ENCODE assay signal across 8 cellular contexts in genomic region chr7:22481726-22482125, GRCh38. TPM values are rescaled to one million over a fixed set of nuclear protein-coding genes. Genes with fewer than 3 reads are reported as not detected.
DNase-seq lines count a peak whose midpoint lies in the region; ATAC-seq and TF ChIP-seq lines count a peak whose summit lies in the region.

No MANE protein-coding gene starts in this region.

- H3K27ac Mint-ChIP-seq in activated CD4-positive, alpha-beta T cell treated with anti-CD3 and anti-CD28 coated beads, Interleukin-2, amount 10 ng/mL, durations not matched to agents 24 days and 14 days, result no peak overlapping the region
- no peak overlapping the region for H3K27ac Mint-ChIP-seq in T-helper 17 cell

- in situ Hi-C loops in GM13977 (cut with MboI; ENCODE audit: low pct_unique_long_range_greater_than_20kb, low sequenced_read_pairs, unreplicated experiment), result no loop called here

- H3K36me3 ChIP-seq in vagina, result no peaks in the 10 kb centered on the region

- H3K9me3 Mint-ChIP-seq in activated CD4-positive, alpha-beta T cell treated with anti-CD3 and anti-CD28 coated beads, Interleukin-2, amount 10 ng/mL, durations not matched to agents 24 days and 14 days, result no peaks in the 10 kb centered on the region

- ATAC-seq in HG02798 (IDR thresholded peaks at IDR 0.05; ENCODE audit: poor library complexity, unreplicated experiment), result peak; percentile 64
- ATAC-seq in T-helper 17 cell, result peak; percentile 42
- ATAC-seq in GM19023 (IDR thresholded peaks at IDR 0.05; ENCODE audit: unreplicated experiment), result no peak

- intact Hi-C loops in activated CD4-positive, alpha-beta T cell treated with anti-CD3 and anti-CD28 coated beads, Interleukin-2, amount 10 ng/mL, durations not matched to agents 24 days and 14 days (cut with micrococcal nuclease), result no loop called here
- intact Hi-C loops in vagina (cut with DNase I), result no loop called here

- H3K27me3 Mint-ChIP-seq in activated CD4-positive, alpha-beta T cell treated with anti-CD3 and anti-CD28 coated beads, Interleukin-2, amount 10 ng/mL, durations not matched to agents 24 days and 14 days, result peaks cover 4% of the 10 kb centered on the region
- H3K27me3 Mint-ChIP-seq in T-helper 17 cell, result peaks cover 14% of the 10 kb centered on the region

- H3K4me1 Mint-ChIP-seq in activated CD4-positive, alpha-beta T cell treated with anti-CD3 and anti-CD28 coated beads, Interleukin-2, amount 10 ng/mL, durations not matched to agents 24 days and 14 days, result peaks cover 11% of the 10 kb centered on the region
- no peaks in the 10 kb centered on the region for H3K4me1 Mint-ChIP-seq in T-helper 17 cell

- peaks cover 4% of the 10 kb centered on the region for H3K4me1 ChIP-seq in vagina

- TF ChIP-seq POLR2A in vagina (IDR thresholded peaks at IDR 0.05), result no peak

- H3K4me3 Mint-ChIP-seq in activated CD4-positive, alpha-beta T cell treated with anti-CD3 and anti-CD28 coated beads, Interleukin-2, amount 10 ng/mL, durations not matched to agents 24 days and 14 days, result peak overlapping the region; percentile 17
- no peak overlapping the region for H3K4me3 Mint-ChIP-seq in T-helper 17 cell

- TF ChIP-seq CTCF in retinal pigment epithelial cell (conservative IDR thresholded peaks at IDR 0.05; ENCODE audit: low read depth, low read length) (no peak), GM13977 (IDR thresholded peaks at IDR 0.05; ENCODE audit: extremely low read depth, insufficient read depth, missing control alignments) (no peak), vagina (IDR thresholded peaks at IDR 0.05) (no peak)

- H3K4me3 ChIP-seq in retinal pigment epithelial cell (ENCODE audit: low read length), result no peak overlapping the region
- no peak overlapping the region for H3K4me3 ChIP-seq in vagina

- no peaks in the 10 kb centered on the region for H3K27me3 ChIP-seq in vagina

- peak; percentile 64 for DNase-seq in activated CD4-positive, alpha-beta T cell treated with anti-CD3 and anti-CD28 coated beads, Interleukin-2, amount 10 ng/mL, durations not matched to agents 24 days and 14 days
- no peak for DNase-seq in activated CD4-positive, alpha-beta T cell treated with anti-CD3 and anti-CD28 coated beads, Interleukin-2, amount 50 U/mL, for 4 hours
- DNase-seq in T-helper 17 cell (no peak), retinal pigment epithelial cell (ENCODE audit: low read depth) (peak; percentile 4), GM13977 (ENCODE audit: low spot score) (no peak), vagina (ENCODE audit: extremely low spot score in 2 of 2) (no peak)

- no peaks in the 10 kb centered on the region for H3K9me3 ChIP-seq in T-helper 17 cell (ENCODE audit: control insufficient read depth, low read length, poor library complexity, severe bottlenecking)
- no peaks in the 10 kb centered on the region for H3K9me3 ChIP-seq in vagina

- no peak overlapping the region for H3K27ac ChIP-seq in vagina

- H3K36me3 Mint-ChIP-seq in activated CD4-positive, alpha-beta T cell treated with anti-CD3 and anti-CD28 coated beads, Interleukin-2, amount 10 ng/mL, durations not matched to agents 24 days and 14 days (ENCODE audit: low read depth), result no peaks in the 10 kb centered on the region
- no peaks in the 10 kb centered on the region for H3K36me3 Mint-ChIP-seq in T-helper 17 cell (ENCODE audit: low read depth)

RNA-seq across cellular contexts. Expression of gene STEAP1B, which starts 18.3 kb away (rescaled TPM):
- 0.21 TPM in 1 of 2 replicates, not detected in the other for total RNA-seq in activated CD4-positive, alpha-beta T cell treated with anti-CD3 and anti-CD28 coated beads, Interleukin-2, amount 10 ng/mL, durations not matched to agents 24 days and 14 days
- under 1 TPM; 0.73 to 0.75 TPM for total RNA-seq in T-helper 17 cell
- total RNA-seq in vagina, result 8.8 TPM

Comparison
In these comparisons a context has a peak if more than half of its experiments do, and no peak if none do; other contexts are left out.
1. DNase-seq: peak in activated CD4-positive, alpha-beta T cell treated with anti-CD3 and anti-CD28 coated beads, Interleukin-2, amount 10 ng/mL, durations not matched to agents 24 days and 14 days (single experiment) and retinal pigment epithelial cell (single experiment); none in activated CD4-positive, alpha-beta T cell treated with anti-CD3 and anti-CD28 coated beads, Interleukin-2, amount 50 U/mL, for 4 hours (0 of 2), T-helper 17 cell (0 of 3), GM13977 (single experiment) and vagina (0 of 2).